1 cellular context compared by ENCODE assay signal in the genomic region with DNA sequence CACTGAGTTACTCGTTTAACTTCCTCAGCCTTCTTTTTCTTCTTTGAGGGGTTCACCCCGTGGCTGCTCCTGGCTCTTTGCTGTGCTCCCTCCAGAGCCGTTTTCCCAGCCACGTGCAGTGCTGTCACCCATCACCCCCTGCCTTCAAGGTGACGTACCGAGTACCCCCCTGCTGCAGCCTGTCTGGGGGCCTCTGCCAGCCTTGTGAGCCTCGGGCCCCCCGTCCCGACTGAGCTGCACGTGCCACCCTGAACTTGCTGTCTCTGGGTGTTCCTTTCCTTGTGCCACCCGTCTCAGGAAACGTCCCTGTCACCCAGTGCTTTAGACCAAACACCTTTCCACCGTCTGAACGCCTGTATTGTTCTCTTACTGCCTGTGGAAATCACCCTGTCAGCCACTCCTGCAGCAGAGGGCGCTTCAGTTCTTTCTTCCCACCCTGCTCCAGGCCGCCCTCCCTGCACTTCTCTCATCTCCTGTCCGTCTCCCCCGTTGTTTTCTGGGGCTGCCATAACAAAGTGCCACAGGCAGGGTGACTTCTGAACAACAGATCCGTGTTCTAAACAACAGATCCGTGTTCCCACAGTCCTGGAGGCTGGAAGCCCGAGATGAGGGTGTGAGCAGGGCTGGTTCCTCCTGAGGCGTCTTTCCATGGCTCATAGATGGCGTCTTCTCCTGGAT.
TF ChIP-seq lines count a peak whose summit lies in the region.

No MANE protein-coding gene starts in this region.

TF ChIP-seq in H1, 55 proteins besides CTCF, POLR2A, EP300 and RAD21:
- TF ChIP-seq RXRA (IDR thresholded peaks at IDR 0.05; ENCODE audit: insufficient read depth, low read depth, low read length) (no peak), NANOG (IDR thresholded peaks at IDR 0.05; ENCODE audit: insufficient read depth, low read depth, low read length, poor library complexity, severe bottlenecking) (no peak), POU5F1 (IDR thresholded peaks at IDR 0.05; ENCODE audit: low read depth, low read length) (no peak), SP2 (IDR thresholded peaks at IDR 0.05; ENCODE audit: low read length) (no peak), GTF2F1 (IDR thresholded peaks at IDR 0.05; ENCODE audit: borderline replicate concordance, low read depth, low read length) (no peak), CBX5 (IDR thresholded peaks at IDR 0.05; ENCODE audit: low read depth, low read length) (no peak), BCL11A (IDR thresholded peaks at IDR 0.05; ENCODE audit: low read depth in 2 of 2, low read length in 2 of 2) (no peak), EGR1 (IDR thresholded peaks at IDR 0.05; ENCODE audit: borderline replicate concordance, low read depth, low read length) (no peak), SUZ12 (IDR thresholded peaks at IDR 0.05; ENCODE audit: low read length) (no peak), RFX5 (IDR thresholded peaks at IDR 0.05; ENCODE audit: borderline replicate concordance, low read depth, low read length) (no peak), HDAC6 (IDR thresholded peaks at IDR 0.05; ENCODE audit: low read depth, low read length) (no peak), TAF7 (optimal IDR thresholded peaks at IDR 0.05; ENCODE audit: borderline replicate concordance, low read depth, low read length) (no peak), YY1 (IDR thresholded peaks at IDR 0.05; ENCODE audit: low read depth, low read length) (no peak), ZNF274 (IDR thresholded peaks at IDR 0.05; ENCODE audit: borderline replicate concordance, extremely low read depth, low read length) (no peak), SIX5 (IDR thresholded peaks at IDR 0.05; ENCODE audit: low read depth, low read length) (no peak)
- TF ChIP-seq, protein P1, sequence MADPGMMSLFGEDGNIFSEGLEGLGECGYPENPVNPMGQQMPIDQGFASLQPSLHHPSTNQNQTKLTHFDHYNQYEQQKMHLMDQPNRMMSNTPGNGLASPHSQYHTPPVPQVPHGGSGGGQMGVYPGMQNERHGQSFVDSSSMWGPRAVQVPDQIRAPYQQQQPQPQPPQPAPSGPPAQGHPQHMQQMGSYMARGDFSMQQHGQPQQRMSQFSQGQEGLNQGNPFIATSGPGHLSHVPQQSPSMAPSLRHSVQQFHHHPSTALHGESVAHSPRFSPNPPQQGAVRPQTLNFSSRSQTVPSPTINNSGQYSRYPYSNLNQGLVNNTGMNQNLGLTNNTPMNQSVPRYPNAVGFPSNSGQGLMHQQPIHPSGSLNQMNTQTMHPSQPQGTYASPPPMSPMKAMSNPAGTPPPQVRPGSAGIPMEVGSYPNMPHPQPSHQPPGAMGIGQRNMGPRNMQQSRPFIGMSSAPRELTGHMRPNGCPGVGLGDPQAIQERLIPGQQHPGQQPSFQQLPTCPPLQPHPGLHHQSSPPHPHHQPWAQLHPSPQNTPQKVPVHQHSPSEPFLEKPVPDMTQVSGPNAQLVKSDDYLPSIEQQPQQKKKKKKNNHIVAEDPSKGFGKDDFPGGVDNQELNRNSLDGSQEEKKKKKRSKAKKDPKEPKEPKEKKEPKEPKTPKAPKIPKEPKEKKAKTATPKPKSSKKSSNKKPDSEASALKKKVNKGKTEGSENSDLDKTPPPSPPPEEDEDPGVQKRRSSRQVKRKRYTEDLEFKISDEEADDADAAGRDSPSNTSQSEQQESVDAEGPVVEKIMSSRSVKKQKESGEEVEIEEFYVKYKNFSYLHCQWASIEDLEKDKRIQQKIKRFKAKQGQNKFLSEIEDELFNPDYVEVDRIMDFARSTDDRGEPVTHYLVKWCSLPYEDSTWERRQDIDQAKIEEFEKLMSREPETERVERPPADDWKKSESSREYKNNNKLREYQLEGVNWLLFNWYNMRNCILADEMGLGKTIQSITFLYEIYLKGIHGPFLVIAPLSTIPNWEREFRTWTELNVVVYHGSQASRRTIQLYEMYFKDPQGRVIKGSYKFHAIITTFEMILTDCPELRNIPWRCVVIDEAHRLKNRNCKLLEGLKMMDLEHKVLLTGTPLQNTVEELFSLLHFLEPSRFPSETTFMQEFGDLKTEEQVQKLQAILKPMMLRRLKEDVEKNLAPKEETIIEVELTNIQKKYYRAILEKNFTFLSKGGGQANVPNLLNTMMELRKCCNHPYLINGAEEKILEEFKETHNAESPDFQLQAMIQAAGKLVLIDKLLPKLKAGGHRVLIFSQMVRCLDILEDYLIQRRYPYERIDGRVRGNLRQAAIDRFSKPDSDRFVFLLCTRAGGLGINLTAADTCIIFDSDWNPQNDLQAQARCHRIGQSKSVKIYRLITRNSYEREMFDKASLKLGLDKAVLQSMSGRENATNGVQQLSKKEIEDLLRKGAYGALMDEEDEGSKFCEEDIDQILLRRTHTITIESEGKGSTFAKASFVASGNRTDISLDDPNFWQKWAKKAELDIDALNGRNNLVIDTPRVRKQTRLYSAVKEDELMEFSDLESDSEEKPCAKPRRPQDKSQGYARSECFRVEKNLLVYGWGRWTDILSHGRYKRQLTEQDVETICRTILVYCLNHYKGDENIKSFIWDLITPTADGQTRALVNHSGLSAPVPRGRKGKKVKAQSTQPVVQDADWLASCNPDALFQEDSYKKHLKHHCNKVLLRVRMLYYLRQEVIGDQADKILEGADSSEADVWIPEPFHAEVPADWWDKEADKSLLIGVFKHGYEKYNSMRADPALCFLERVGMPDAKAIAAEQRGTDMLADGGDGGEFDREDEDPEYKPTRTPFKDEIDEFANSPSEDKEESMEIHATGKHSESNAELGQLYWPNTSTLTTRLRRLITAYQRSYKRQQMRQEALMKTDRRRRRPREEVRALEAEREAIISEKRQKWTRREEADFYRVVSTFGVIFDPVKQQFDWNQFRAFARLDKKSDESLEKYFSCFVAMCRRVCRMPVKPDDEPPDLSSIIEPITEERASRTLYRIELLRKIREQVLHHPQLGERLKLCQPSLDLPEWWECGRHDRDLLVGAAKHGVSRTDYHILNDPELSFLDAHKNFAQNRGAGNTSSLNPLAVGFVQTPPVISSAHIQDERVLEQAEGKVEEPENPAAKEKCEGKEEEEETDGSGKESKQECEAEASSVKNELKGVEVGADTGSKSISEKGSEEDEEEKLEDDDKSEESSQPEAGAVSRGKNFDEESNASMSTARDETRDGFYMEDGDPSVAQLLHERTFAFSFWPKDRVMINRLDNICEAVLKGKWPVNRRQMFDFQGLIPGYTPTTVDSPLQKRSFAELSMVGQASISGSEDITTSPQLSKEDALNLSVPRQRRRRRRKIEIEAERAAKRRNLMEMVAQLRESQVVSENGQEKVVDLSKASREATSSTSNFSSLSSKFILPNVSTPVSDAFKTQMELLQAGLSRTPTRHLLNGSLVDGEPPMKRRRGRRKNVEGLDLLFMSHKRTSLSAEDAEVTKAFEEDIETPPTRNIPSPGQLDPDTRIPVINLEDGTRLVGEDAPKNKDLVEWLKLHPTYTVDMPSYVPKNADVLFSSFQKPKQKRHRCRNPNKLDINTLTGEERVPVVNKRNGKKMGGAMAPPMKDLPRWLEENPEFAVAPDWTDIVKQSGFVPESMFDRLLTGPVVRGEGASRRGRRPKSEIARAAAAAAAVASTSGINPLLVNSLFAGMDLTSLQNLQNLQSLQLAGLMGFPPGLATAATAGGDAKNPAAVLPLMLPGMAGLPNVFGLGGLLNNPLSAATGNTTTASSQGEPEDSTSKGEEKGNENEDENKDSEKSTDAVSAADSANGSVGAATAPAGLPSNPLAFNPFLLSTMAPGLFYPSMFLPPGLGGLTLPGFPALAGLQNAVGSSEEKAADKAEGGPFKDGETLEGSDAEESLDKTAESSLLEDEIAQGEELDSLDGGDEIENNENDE (IDR thresholded peaks at IDR 0.05; ENCODE audit: insufficient replicate concordance, low read length), result no peak
- TF ChIP-seq, protein P2, sequence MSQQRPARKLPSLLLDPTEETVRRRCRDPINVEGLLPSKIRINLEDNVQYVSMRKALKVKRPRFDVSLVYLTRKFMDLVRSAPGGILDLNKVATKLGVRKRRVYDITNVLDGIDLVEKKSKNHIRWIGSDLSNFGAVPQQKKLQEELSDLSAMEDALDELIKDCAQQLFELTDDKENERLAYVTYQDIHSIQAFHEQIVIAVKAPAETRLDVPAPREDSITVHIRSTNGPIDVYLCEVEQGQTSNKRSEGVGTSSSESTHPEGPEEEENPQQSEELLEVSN (IDR thresholded peaks at IDR 0.05), result no peak
